8 cellular contexts compared by ENCODE assay signal in genomic region chr5:149320791-149321330, GRCh38. TPM values are rescaled to one million over a fixed set of nuclear protein-coding genes. Genes with fewer than 3 reads are reported as not detected.
DNase-seq lines count a peak whose midpoint lies in the region; ATAC-seq and TF ChIP-seq lines count a peak whose summit lies in the region.

No MANE protein-coding gene starts in this region.

- no peak overlapping the region for H3K4me3 ChIP-seq in cardiac fibroblast (replicated peaks in 1 of 2; ENCODE audit: low read depth in 2 of 2, low read length in 2 of 2)

- TF ChIP-seq CTCF in cardiac fibroblast (IDR thresholded peaks at IDR 0.05; ENCODE audit: low read depth, low read length), result no peak

- ATAC-seq in GM21423 (IDR thresholded peaks at IDR 0.05; ENCODE audit: unreplicated experiment) (no peak), GM19463 (IDR thresholded peaks at IDR 0.05; ENCODE audit: unreplicated experiment) (no peak)

- DNase-seq in GM04504 (ENCODE audit: low read depth) (peak; percentile 95), NCI-H460 (ENCODE audit: extremely low read depth, low read depth) (peak; percentile 63), cardiac fibroblast (ENCODE audit: low read depth in 2 of 2) (peak; percentile 92 to 97), kidney glomerular epithelial cell (lab: John Stamatoyannopoulos, UW) (peak; percentile 96), stromal cell of bone marrow (ENCODE audit: low read depth) (peak; percentile 77)
- no peak for DNase-seq in stimulated activated CD4-positive, alpha-beta T cell treated with anti-CD3 and anti-CD28 coated beads, Interleukin-4, amount 100 ng/mL, for 24 hours

RNA-seq across cellular contexts. Expression of gene GRPEL2, which starts 24.4 kb away (rescaled TPM):
- 75.5 and 92.3 TPM in 2 replicates for total RNA-seq in NCI-H460 (2014; rRNA removed; shearing (Covaris generic))
- 41.3 and 51.8 TPM in 2 replicates for polyA plus RNA-seq in NCI-H460 (2014; cell fraction: nucleus; rRNA removed)

RNA-seq across cellular contexts. Expression of gene PCYOX1L, which starts 37.0 kb away (rescaled TPM):
- 10.5 and 11.4 TPM in 2 replicates for total RNA-seq in NCI-H460 (2014; rRNA removed; shearing (Covaris generic))
- 26.2 and 34.3 TPM in 2 replicates for polyA plus RNA-seq in NCI-H460 (2014; cell fraction: nucleus; rRNA removed)

RNA-seq across cellular contexts. Expression of gene AFAP1L1, which starts 49.2 kb away (rescaled TPM):
- 1.4 and 2.3 TPM in 2 replicates for total RNA-seq in NCI-H460 (2014; rRNA removed; shearing (Covaris generic))
- 1.2 and 4.7 TPM in 2 replicates for polyA plus RNA-seq in NCI-H460 (2014; cell fraction: nucleus; rRNA removed)

RNA-seq across cellular contexts. Expression of gene IL17B, which starts 58.2 kb away (rescaled TPM):
- not detected in 2 replicates for total RNA-seq in NCI-H460 (2014; rRNA removed; shearing (Covaris generic))
- not detected in 2 replicates for polyA plus RNA-seq in NCI-H460 (2014; cell fraction: nucleus; rRNA removed)
